4 cellular contexts compared by ENCODE assay signal in the genomic region with DNA sequence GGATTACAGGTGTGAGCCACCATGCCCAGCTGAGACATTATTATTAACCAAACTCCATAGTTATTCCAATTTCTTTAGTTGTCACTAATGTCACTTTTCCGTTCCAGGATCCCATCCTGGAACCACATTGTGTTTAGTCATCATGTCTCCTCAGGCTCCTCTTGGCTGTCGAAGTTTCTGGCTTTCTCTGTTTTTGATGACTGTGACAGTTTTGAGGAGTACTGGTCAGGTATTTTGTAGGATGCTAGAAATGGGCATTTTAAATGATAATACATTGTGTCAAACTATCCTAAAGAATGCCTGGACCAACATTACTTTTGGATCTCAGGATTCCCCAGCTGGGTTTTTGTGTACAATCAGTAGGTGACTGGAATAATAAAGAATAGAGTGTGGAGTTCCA.
A peak's percentile ranks its signal among the peaks of the same experiment; 100 is the strongest.
TF ChIP-seq lines count a peak whose summit lies in the region.

No MANE protein-coding gene starts in this region.

TF ChIP-seq in HepG2, 621 proteins besides CTCF, POLR2A, EP300 and RAD21:
- TF ChIP-seq TOE1 (CRISPR knock-in tag; IDR thresholded peaks at IDR 0.05) (no peak), MAFK (conservative IDR thresholded peaks at IDR 0.05 in 1 of 2, IDR thresholded peaks at IDR 0.05 in 1 of 2; ENCODE audit: low read length in 2 of 2) (peak; percentile 89 to 92), MAFF (IDR thresholded peaks at IDR 0.05; ENCODE audit: low read depth, low read length) (peak; percentile 90)

TF ChIP-seq in A549, 52 proteins besides CTCF, POLR2A, EP300 and RAD21:
- TF ChIP-seq, protein P1, sequence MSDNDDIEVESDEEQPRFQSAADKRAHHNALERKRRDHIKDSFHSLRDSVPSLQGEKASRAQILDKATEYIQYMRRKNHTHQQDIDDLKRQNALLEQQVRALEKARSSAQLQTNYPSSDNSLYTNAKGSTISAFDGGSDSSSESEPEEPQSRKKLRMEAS (IDR thresholded peaks at IDR 0.05) = no peak
- TF ChIP-seq MAFK (IDR thresholded peaks at IDR 0.05; ENCODE audit: partially characterized antibody) = peak; percentile 87

TF ChIP-seq in IMR-90, 13 proteins besides CTCF, POLR2A, EP300 and RAD21:
- no peak for TF ChIP-seq NFE2L2 (IDR thresholded peaks at IDR 0.05; ENCODE audit: low read depth, low read length)
- no peak for TF ChIP-seq RCOR1 (IDR thresholded peaks at IDR 0.05; ENCODE audit: insufficient replicate concordance, low read length)
- no peak for TF ChIP-seq CEBPB (IDR thresholded peaks at IDR 0.05; ENCODE audit: low read depth, low read length)
- TF ChIP-seq MAFK (IDR thresholded peaks at IDR 0.05; ENCODE audit: low read depth, low read length) = peak; percentile 85

TF ChIP-seq in K562, 482 proteins besides CTCF, POLR2A, EP300 and RAD21:
- TF ChIP-seq, protein P2, sequence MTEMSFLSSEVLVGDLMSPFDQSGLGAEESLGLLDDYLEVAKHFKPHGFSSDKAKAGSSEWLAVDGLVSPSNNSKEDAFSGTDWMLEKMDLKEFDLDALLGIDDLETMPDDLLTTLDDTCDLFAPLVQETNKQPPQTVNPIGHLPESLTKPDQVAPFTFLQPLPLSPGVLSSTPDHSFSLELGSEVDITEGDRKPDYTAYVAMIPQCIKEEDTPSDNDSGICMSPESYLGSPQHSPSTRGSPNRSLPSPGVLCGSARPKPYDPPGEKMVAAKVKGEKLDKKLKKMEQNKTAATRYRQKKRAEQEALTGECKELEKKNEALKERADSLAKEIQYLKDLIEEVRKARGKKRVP (CRISPR knock-in tag; IDR thresholded peaks at IDR 0.05) = no peak
- TF ChIP-seq OTX1 (CRISPR knock-in tag; IDR thresholded peaks at IDR 0.05) = no peak
- no peak for TF ChIP-seq RBFOX2 (IDR thresholded peaks at IDR 0.05; ENCODE audit: low read depth, low read length)
- TF ChIP-seq MAFG (tag; conservative IDR thresholded peaks at IDR 0.05) = peak; percentile 51; the same call in 1 of the 2 replicates
- peak; percentile 42; the same call in 1 of the 2 replicates for TF ChIP-seq C11orf30 (IDR thresholded peaks at IDR 0.05; ENCODE audit: low read depth)
- TF ChIP-seq MAFK (IDR thresholded peaks at IDR 0.05; ENCODE audit: low read length) = peak; percentile 54; the same call in 1 of the 2 replicates
- no peak for TF ChIP-seq PML (IDR thresholded peaks at IDR 0.05; ENCODE audit: low read length)
- TF ChIP-seq RFX1 (IDR thresholded peaks at IDR 0.05) = no peak
- TF ChIP-seq GABPB2 (CRISPR knock-in tag; conservative IDR thresholded peaks at IDR 0.05) = no peak
- peak; percentile 70 for TF ChIP-seq ZNF316 (IDR thresholded peaks at IDR 0.05)
- TF ChIP-seq, protein P3, sequence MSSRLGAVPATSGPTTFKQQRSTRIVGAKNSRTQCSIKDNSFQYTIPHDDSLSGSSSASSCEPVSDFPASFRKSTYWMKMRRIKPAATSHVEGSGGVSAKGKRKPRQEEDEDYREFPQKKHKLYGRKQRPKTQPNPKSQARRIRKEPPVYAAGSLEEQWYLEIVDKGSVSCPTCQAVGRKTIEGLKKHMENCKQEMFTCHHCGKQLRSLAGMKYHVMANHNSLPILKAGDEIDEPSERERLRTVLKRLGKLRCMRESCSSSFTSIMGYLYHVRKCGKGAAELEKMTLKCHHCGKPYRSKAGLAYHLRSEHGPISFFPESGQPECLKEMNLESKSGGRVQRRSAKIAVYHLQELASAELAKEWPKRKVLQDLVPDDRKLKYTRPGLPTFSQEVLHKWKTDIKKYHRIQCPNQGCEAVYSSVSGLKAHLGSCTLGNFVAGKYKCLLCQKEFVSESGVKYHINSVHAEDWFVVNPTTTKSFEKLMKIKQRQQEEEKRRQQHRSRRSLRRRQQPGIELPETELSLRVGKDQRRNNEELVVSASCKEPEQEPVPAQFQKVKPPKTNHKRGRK (tag; IDR thresholded peaks at IDR 0.05) = no peak
- TF ChIP-seq, protein P4, sequence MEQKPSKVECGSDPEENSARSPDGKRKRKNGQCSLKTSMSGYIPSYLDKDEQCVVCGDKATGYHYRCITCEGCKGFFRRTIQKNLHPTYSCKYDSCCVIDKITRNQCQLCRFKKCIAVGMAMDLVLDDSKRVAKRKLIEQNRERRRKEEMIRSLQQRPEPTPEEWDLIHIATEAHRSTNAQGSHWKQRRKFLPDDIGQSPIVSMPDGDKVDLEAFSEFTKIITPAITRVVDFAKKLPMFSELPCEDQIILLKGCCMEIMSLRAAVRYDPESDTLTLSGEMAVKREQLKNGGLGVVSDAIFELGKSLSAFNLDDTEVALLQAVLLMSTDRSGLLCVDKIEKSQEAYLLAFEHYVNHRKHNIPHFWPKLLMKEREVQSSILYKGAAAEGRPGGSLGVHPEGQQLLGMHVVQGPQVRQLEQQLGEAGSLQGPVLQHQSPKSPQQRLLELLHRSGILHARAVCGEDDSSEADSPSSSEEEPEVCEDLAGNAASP (IDR thresholded peaks at IDR 0.05) = no peak
- TF ChIP-seq TARDBP (IDR thresholded peaks at IDR 0.05) = no peak
- TF ChIP-seq PHB2 (IDR thresholded peaks at IDR 0.05; ENCODE audit: low read depth) = no peak
- no peak for TF ChIP-seq SNIP1 (IDR thresholded peaks at IDR 0.05; ENCODE audit: low read depth)
- TF ChIP-seq NCOA4 (IDR thresholded peaks at IDR 0.05; ENCODE audit: partially characterized antibody) = no peak
- TF ChIP-seq, protein P5, sequence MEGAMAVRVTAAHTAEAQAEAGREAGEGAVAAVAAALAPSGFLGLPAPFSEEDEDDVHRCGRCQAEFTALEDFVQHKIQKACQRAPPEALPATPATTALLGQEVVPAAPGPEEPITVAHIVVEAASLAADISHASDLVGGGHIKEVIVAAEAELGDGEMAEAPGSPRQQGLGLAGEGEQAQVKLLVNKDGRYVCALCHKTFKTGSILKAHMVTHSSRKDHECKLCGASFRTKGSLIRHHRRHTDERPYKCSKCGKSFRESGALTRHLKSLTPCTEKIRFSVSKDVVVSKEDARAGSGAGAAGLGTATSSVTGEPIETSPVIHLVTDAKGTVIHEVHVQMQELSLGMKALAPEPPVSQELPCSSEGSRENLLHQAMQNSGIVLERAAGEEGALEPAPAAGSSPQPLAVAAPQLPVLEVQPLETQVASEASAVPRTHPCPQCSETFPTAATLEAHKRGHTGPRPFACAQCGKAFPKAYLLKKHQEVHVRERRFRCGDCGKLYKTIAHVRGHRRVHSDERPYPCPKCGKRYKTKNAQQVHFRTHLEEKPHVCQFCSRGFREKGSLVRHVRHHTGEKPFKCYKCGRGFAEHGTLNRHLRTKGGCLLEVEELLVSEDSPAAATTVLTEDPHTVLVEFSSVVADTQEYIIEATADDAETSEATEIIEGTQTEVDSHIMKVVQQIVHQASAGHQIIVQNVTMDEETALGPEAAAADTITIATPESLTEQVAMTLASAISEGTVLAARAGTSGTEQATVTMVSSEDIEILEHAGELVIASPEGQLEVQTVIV (CRISPR knock-in tag; IDR thresholded peaks at IDR 0.05; ENCODE audit: borderline replicate concordance) = no peak
- TF ChIP-seq, protein P6, sequence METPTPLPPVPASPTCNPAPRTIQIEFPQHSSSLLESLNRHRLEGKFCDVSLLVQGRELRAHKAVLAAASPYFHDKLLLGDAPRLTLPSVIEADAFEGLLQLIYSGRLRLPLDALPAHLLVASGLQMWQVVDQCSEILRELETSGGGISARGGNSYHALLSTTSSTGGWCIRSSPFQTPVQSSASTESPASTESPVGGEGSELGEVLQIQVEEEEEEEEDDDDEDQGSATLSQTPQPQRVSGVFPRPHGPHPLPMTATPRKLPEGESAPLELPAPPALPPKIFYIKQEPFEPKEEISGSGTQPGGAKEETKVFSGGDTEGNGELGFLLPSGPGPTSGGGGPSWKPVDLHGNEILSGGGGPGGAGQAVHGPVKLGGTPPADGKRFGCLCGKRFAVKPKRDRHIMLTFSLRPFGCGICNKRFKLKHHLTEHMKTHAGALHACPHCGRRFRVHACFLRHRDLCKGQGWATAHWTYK (CRISPR knock-in tag; IDR thresholded peaks at IDR 0.05) = no peak
- TF ChIP-seq, protein P7, sequence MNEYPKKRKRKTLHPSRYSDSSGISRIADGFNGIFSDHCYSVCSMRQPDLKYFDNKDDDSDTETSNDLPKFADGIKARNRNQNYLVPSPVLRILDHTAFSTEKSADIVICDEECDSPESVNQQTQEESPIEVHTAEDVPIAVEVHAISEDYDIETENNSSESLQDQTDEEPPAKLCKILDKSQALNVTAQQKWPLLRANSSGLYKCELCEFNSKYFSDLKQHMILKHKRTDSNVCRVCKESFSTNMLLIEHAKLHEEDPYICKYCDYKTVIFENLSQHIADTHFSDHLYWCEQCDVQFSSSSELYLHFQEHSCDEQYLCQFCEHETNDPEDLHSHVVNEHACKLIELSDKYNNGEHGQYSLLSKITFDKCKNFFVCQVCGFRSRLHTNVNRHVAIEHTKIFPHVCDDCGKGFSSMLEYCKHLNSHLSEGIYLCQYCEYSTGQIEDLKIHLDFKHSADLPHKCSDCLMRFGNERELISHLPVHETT (CRISPR knock-in tag; conservative IDR thresholded peaks at IDR 0.05 in 1 of 2, IDR thresholded peaks at IDR 0.05 in 1 of 2) = no peak
- no peak for TF ChIP-seq ZC3H8 (IDR thresholded peaks at IDR 0.05)
- no peak for TF ChIP-seq ZKSCAN3 (CRISPR knock-in tag; IDR thresholded peaks at IDR 0.05)
- TF ChIP-seq, protein P8, sequence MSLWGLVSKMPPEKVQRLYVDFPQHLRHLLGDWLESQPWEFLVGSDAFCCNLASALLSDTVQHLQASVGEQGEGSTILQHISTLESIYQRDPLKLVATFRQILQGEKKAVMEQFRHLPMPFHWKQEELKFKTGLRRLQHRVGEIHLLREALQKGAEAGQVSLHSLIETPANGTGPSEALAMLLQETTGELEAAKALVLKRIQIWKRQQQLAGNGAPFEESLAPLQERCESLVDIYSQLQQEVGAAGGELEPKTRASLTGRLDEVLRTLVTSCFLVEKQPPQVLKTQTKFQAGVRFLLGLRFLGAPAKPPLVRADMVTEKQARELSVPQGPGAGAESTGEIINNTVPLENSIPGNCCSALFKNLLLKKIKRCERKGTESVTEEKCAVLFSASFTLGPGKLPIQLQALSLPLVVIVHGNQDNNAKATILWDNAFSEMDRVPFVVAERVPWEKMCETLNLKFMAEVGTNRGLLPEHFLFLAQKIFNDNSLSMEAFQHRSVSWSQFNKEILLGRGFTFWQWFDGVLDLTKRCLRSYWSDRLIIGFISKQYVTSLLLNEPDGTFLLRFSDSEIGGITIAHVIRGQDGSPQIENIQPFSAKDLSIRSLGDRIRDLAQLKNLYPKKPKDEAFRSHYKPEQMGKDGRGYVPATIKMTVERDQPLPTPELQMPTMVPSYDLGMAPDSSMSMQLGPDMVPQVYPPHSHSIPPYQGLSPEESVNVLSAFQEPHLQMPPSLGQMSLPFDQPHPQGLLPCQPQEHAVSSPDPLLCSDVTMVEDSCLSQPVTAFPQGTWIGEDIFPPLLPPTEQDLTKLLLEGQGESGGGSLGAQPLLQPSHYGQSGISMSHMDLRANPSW (CRISPR knock-in tag; IDR thresholded peaks at IDR 0.05) = no peak
- no peak for TF ChIP-seq ZNF239 (CRISPR knock-in tag; IDR thresholded peaks at IDR 0.05)
- no peak for TF ChIP-seq ILF3 (IDR thresholded peaks at IDR 0.05; ENCODE audit: borderline replicate concordance)
- TF ChIP-seq MAFF (IDR thresholded peaks at IDR 0.05; ENCODE audit: low read length) = peak; percentile 70
- no peak for TF ChIP-seq TAF1 (IDR thresholded peaks at IDR 0.05; ENCODE audit: control insufficient read depth, extremely low read depth, insufficient read depth, low read length, severe bottlenecking)
- TF ChIP-seq ZNF589 (CRISPR knock-in tag; IDR thresholded peaks at IDR 0.05; ENCODE audit: low read depth) = no peak
TF ChIP-seq in K562: peak in this region for 5.
